ENCODE assay signal across 8 cellular contexts in the genomic region with DNA sequence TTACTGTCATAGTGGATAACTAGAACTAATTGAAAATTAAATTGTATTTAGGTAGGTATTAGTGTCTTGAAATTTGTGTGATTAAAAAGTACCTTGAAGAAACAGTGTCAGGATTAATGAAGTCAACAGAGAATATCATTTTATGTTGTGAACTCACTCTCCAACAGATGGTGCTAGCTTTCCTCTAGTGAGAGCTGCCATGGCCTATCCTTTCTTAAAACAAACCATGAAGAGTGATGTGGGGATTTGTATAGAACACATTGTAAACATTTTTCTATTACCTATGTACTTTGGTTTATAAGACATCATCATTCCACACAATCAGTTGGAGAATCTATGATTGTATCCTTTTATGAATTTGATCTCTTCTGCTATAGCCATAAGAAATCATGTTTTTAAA. TPM values are rescaled to one million over a fixed set of nuclear protein-coding genes. Genes with fewer than 3 reads are reported as not detected.
DNase-seq lines count a peak whose midpoint lies in the region; ATAC-seq, FAIRE-seq and TF ChIP-seq lines count a peak whose summit lies in the region.

No MANE protein-coding gene starts in this region.

- H3K27me3 ChIP-seq in lung (ENCODE audit: control insufficient read depth, insufficient read depth) = no peaks in the 10 kb centered on the region

- no peak for TF ChIP-seq POLR2A in H54 (IDR thresholded peaks at IDR 0.05; ENCODE audit: low read depth, low read length)

- H3K27ac ChIP-seq in lung (ENCODE audit: low read depth in 1 of 2, low read length in 1 of 2) = no peak overlapping the region

- H3K36me3 ChIP-seq in lung (ENCODE audit: control insufficient read depth in 2 of 2, insufficient read depth in 2 of 2, low read length in 2 of 2) = no peaks in the 10 kb centered on the region

- ATAC-seq in lung (ENCODE audit: insufficient read depth, low FRiP score) = no peak
- ATAC-seq in HG02938 (IDR thresholded peaks at IDR 0.05; ENCODE audit: unreplicated experiment) = no peak
- no peak for ATAC-seq in GM21737 (IDR thresholded peaks at IDR 0.05; ENCODE audit: unreplicated experiment)

- DNase-seq in NCI-H2029 (lab: John Stamatoyannopoulos, UW) (peak; percentile 6), NCI-H2029 treated with DMSO at 0.1 percent for 48 hours (lab: John Stamatoyannopoulos, UW) (no peak), H54 (ENCODE audit: insufficient read length, low spot score) (no peak), NCI-H748 (lab: John Stamatoyannopoulos, UW; ENCODE audit: unreplicated experiment) (peak; percentile 58), cerebellum (ENCODE audit: low spot score) (peak; percentile 47), lung (ENCODE audit: low spot score) (peak; percentile 7)

- peak; percentile 81 for FAIRE-seq in H54 (lab: Jason Lieb, UNC)

- H3K4me1 ChIP-seq in lung (ENCODE audit: control insufficient read depth in 2 of 2, insufficient read depth in 2 of 2, low read length in 2 of 2) = peaks cover 0 to 1% of the 10 kb centered on the region in 2 donors

- TF ChIP-seq CTCF in lung (IDR thresholded peaks at IDR 0.05; ENCODE audit: control extremely low read depth, extremely low read depth) = peak; percentile 12

- no peak overlapping the region for H3K4me3 ChIP-seq in lung

- peaks cover 0 to 1% of the 10 kb centered on the region in 2 donors for H3K9me3 ChIP-seq in lung (ENCODE audit: control insufficient read depth in 2 of 2, insufficient read depth in 1 of 2, low read length in 1 of 2)

RNA-seq across cellular contexts. Expression of gene SRSF12, which starts 4.8 kb away (rescaled TPM):
- 38.0 TPM for total RNA-seq in cerebellum
- 1 to 10 TPM in 1 of 2 donors, under 1 TPM in 1; 0.49 to 4.0 TPM for total RNA-seq in lung
- polyA plus RNA-seq in lung = under 1 TPM; 0.55 to 0.79 TPM

RNA-seq across cellular contexts. Expression of gene PM20D2, which starts 23.2 kb away (rescaled TPM):
- total RNA-seq in cerebellum (22.3 TPM), lung (10 to 100 TPM in 1 of 2 donors, 1 to 10 TPM in 1; 7.5 to 21.5 TPM)
- polyA plus RNA-seq in lung = 1 to 10 TPM; 3.1 to 5.8 TPM

RNA-seq across cellular contexts. Expression of gene PNRC1, which starts 42.1 kb away (rescaled TPM):
- total RNA-seq in cerebellum (75.8 TPM), lung (100 to 1,000 TPM; 127 to 329 TPM)
- 100 to 1,000 TPM in 1 of 2 donors, 10 to 100 TPM in 1; 54.9 to 155 TPM for polyA plus RNA-seq in lung

Comparison
In these comparisons a context has a peak if more than half of its experiments do, and no peak if none do; other contexts are left out.
1. DNase-seq: peak in NCI-H2029 (single experiment), NCI-H748 (single experiment), cerebellum (single experiment) and lung (single experiment); none in NCI-H2029 treated with DMSO at 0.1 percent for 48 hours (single experiment) and H54 (single experiment).